11 cellular contexts compared by ENCODE assay signal in the genomic region with DNA sequence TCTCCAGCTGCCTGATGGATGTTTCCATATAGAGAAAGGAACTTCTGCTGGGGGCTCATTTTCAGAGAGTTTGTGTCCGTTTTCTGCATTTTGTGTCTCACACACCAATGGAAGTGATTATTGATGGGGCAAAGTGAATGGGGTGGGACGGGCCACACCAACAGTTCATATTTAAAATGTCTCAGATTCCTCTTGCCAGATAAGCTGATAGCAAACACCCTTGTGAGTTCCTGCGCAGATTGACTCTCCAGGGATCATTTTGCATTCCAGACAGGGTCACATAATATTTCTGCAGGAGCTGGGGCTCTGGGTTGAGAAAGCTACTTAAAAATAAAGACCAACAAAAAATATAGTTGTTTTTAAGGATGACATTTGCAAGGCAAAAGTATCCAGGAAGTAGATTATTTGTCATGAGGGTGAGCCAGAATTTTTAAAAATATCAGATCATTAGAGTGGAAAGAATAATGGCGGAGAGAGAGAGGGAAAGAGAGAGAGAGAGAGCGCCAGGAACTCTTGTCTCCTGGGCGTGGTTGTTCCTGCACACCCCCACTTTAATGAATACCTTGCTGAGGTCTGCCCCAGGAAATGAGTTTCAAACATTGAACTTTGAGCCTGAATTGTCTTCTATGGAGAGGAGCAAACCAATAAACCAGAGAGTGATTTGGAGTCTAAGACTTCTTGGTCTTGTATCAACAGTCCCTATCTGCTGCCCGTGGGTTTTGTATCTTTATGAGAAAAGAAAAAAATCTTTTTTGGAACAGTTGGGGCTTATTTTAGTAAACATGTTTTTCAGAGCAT. TPM values are rescaled to one million over a fixed set of nuclear protein-coding genes. Genes with fewer than 3 reads are reported as not detected.
A peak's percentile ranks its signal among the peaks of the same experiment; 100 is the strongest.
DNase-seq lines count a peak whose midpoint lies in the region; ATAC-seq, FAIRE-seq and TF ChIP-seq lines count a peak whose summit lies in the region.
"Had no signal": no experiment of that assay in that cellular context is flagged by ENCODE, and none has a peak within 500 bp of the region (broad histone marks: within the 10 kb centered on the region; RNA-seq: fewer than 3 reads in every experiment).

No MANE protein-coding gene starts in this region.

- intact Hi-C loops in IMR-90 (cut with micrococcal nuclease) (no loop called here), right cardiac atrium (cut with DNase I) (no loop called here)

- peaks cover 41% of the 10 kb centered on the region for H3K4me1 ChIP-seq in IMR-90 (ENCODE audit: control insufficient read depth, insufficient read depth, low read length)
- peaks cover 35% of the 10 kb centered on the region for H3K4me1 ChIP-seq in right cardiac atrium (ENCODE audit: control insufficient read depth, insufficient read depth, low read length)

- no peak overlapping the region for H3K9ac ChIP-seq in IMR-90 (ENCODE audit: low read depth, low read length)
- H3K9ac ChIP-seq: KMS-11 had no signal

- POLR2A ChIA-PET in IMR-90 (lab: Charles Lee; ENCODE audit: unreplicated experiment): interaction anchor here (0.7 kb wide), 1 partner anchor 17 kb away, joined by 5 read pairs; no protein-coding TSS in a partner anchor

- peak overlapping the region; percentile 23; the same call in 1 of the 2 replicates for H3K27ac ChIP-seq in IMR-90 (ENCODE audit: insufficient read depth, low read length)
- peak overlapping the region; percentile 75 for H3K27ac ChIP-seq in right cardiac atrium (ENCODE audit: low read length)
- H3K27ac ChIP-seq in caudate nucleus (ENCODE audit: low read depth, low read length): no peak overlapping the region
- H3K27ac ChIP-seq: KMS-11 had no signal

- H2AFZ ChIP-seq in IMR-90 (replicated peaks; ENCODE audit: low read length, poor library complexity): no peak overlapping the region

- DNase-seq in IMR-90 (no peak), right cardiac atrium (no peak), retina (no peak), NCI-H1436 (lab: John Stamatoyannopoulos, UW) (no peak), caudate nucleus (lab: John Stamatoyannopoulos, UW) (no peak), GM12891 (ENCODE audit: insufficient read length, low spot score) (no peak)
- no peak for DNase-seq in stimulated activated effector memory CD8-positive, alpha-beta T cell treated with anti-CD3 and anti-CD28 coated beads, Interleukin-12 subunit alpha, Interleukin-12 subunit beta, amount 100 ng/mL, for 72 hours (ENCODE audit: low spot score in 2 of 2)

- H4K8ac ChIP-seq in IMR-90 (ENCODE audit: low read depth in 2 of 2, low read length in 2 of 2): no peak overlapping the region; a peak in 1 of 4 replicates

- no peak for TF ChIP-seq RAD21 in IMR-90 (IDR thresholded peaks at IDR 0.05; ENCODE audit: low read length)

- peaks cover 16% of the 10 kb centered on the region for H3K36me3 ChIP-seq in IMR-90 (ENCODE audit: control insufficient read depth, insufficient read depth, low read length)

- peak overlapping the region; percentile 28 for H3K4me3 Mint-ChIP-seq in activated naive CD8-positive, alpha-beta T cell
- no peak overlapping the region for H3K4me3 Mint-ChIP-seq in stimulated activated effector memory CD8-positive, alpha-beta T cell treated with anti-CD3 and anti-CD28 coated beads, Interleukin-12 subunit alpha, Interleukin-12 subunit beta, amount 100 ng/mL, for 72 hours
- H3K4me3 Mint-ChIP-seq: memory B cell had no signal

- BruUV-seq in IMR-90 (replicated peaks; lab: Mats Ljungman, UMichigan): no TSS peak

- H3K4me3 ChIP-seq in IMR-90 (ENCODE audit: insufficient read depth, low read depth, low read length): no peak overlapping the region
- H3K4me3 ChIP-seq in right cardiac atrium (ENCODE audit: low read length): no peak overlapping the region

- H4K5ac ChIP-seq in IMR-90 (ENCODE audit: low read depth, low read length): no peak overlapping the region

- H4K20me1 ChIP-seq in IMR-90 (ENCODE audit: insufficient read depth, low read length): peaks cover 57% of the 10 kb centered on the region

- no peak overlapping the region for H3K23ac ChIP-seq in IMR-90 (ENCODE audit: low read depth, low read length)

- dilution Hi-C loops in IMR-90 (cut with HindIII; ENCODE audit: low sequenced_read_pairs, unreplicated experiment): no loop called here

- CTCF ChIA-PET in IMR-90 (lab: Yijun Ruan, JAX): interaction anchor here (0.8 kb wide), 1 partner anchor 17 kb away, joined by 6 read pairs; no protein-coding TSS in a partner anchor

- in situ Hi-C loops in IMR-90 (cut with MboI; ENCODE audit: low sequenced_read_pairs): no loop called here

- H3K27ac Mint-ChIP-seq in activated naive CD8-positive, alpha-beta T cell: peak overlapping the region; percentile 34
- peak overlapping the region; percentile 69 for H3K27ac Mint-ChIP-seq in stimulated activated effector memory CD8-positive, alpha-beta T cell treated with anti-CD3 and anti-CD28 coated beads, Interleukin-12 subunit alpha, Interleukin-12 subunit beta, amount 100 ng/mL, for 72 hours
- H3K27ac Mint-ChIP-seq: memory B cell had no signal

- no peaks in the 10 kb centered on the region for H3K9me3 Mint-ChIP-seq in activated naive CD8-positive, alpha-beta T cell (ENCODE audit: low read depth)
- no peaks in the 10 kb centered on the region for H3K9me3 Mint-ChIP-seq in stimulated activated effector memory CD8-positive, alpha-beta T cell treated with anti-CD3 and anti-CD28 coated beads, Interleukin-12 subunit alpha, Interleukin-12 subunit beta, amount 100 ng/mL, for 72 hours
- H3K9me3 Mint-ChIP-seq: memory B cell had no signal

- TF ChIP-seq CTCF in IMR-90 (conservative IDR thresholded peaks at IDR 0.05; ENCODE audit: low read depth, low read length): no peak

- no peak overlapping the region for H2BK5ac ChIP-seq in IMR-90 (ENCODE audit: low read depth, low read length, poor library complexity, severe bottlenecking)

- no peak overlapping the region; the same call in 1 of the 2 replicates for H2BK120ac ChIP-seq in IMR-90 (ENCODE audit: low read depth, low read length)

- FAIRE-seq in GM12891 (lab: Jason Lieb, UNC): no peak
- FAIRE-seq: H1 had no signal

- H2AK9ac ChIP-seq in IMR-90 (replicated peaks; ENCODE audit: low read depth, low read length, poor library complexity): no peak overlapping the region

- no peak overlapping the region for H4K91ac ChIP-seq in IMR-90 (ENCODE audit: insufficient read depth, low read depth, low read length)

- no peak overlapping the region for H3K4me2 ChIP-seq in IMR-90 (ENCODE audit: low read depth, low read length)
- H3K4me2 ChIP-seq: KMS-11 had no signal

- no peaks in the 10 kb centered on the region for H3K27me3 ChIP-seq in IMR-90 (ENCODE audit: control insufficient read depth, insufficient read depth, low read length)
- H3K27me3 ChIP-seq in right cardiac atrium (ENCODE audit: control insufficient read depth, insufficient read depth): no peaks in the 10 kb centered on the region

- no peak overlapping the region; the same call in 1 of the 2 replicates for H3K4ac ChIP-seq in IMR-90 (ENCODE audit: low read depth, low read length)

- H2BK15ac ChIP-seq in IMR-90 (ENCODE audit: low read depth, low read length): no peak overlapping the region

- TF ChIP-seq POLR2A in IMR-90 (IDR thresholded peaks at IDR 0.05; ENCODE audit: low read depth, low read length) (no peak), GM12891 (IDR thresholded peaks at IDR 0.05; ENCODE audit: low read depth, low read length) (no peak)

- no peak overlapping the region for H3K18ac ChIP-seq in IMR-90 (ENCODE audit: low read depth, low read length)

- 0 out of 2 replicates have a peak overlapping the region, but pooled peaks have one; percentile 17 for H3K14ac ChIP-seq in IMR-90 (replicated peaks; ENCODE audit: low read depth, low read length)

- H3K56ac ChIP-seq in IMR-90 (ENCODE audit: extremely low read depth, insufficient read depth, low read length): no peak overlapping the region

- peaks cover 39% of the 10 kb centered on the region for H3K4me1 Mint-ChIP-seq in activated naive CD8-positive, alpha-beta T cell (ENCODE audit: low read depth)
- H3K4me1 Mint-ChIP-seq in stimulated activated effector memory CD8-positive, alpha-beta T cell treated with anti-CD3 and anti-CD28 coated beads, Interleukin-12 subunit alpha, Interleukin-12 subunit beta, amount 100 ng/mL, for 72 hours: peaks cover 62% of the 10 kb centered on the region
- H3K4me1 Mint-ChIP-seq: memory B cell had no signal

- H2BK20ac ChIP-seq in IMR-90 (ENCODE audit: low read depth, low read length): no peak overlapping the region

- H2AK5ac ChIP-seq in IMR-90 (ENCODE audit: low read depth, low read length): no peak overlapping the region

- peaks cover 53 to 85% of the 10 kb centered on the region in 2 experiments for H3K79me1 ChIP-seq in IMR-90 (ENCODE audit: low read depth in 1 of 2, low read length in 2 of 2)

- no peaks in the 10 kb centered on the region for H3K36me3 Mint-ChIP-seq in activated naive CD8-positive, alpha-beta T cell
- H3K36me3 Mint-ChIP-seq in stimulated activated effector memory CD8-positive, alpha-beta T cell treated with anti-CD3 and anti-CD28 coated beads, Interleukin-12 subunit alpha, Interleukin-12 subunit beta, amount 100 ng/mL, for 72 hours: peaks cover 18% of the 10 kb centered on the region
- H3K36me3 Mint-ChIP-seq: memory B cell had no signal

- H3K9me3 ChIP-seq in IMR-90 (ENCODE audit: control insufficient read depth, insufficient read depth, low read length) (no peaks in the 10 kb centered on the region), right cardiac atrium (ENCODE audit: control insufficient read depth, low read length) (no peaks in the 10 kb centered on the region)

- no CpG with 5 or more reads among the region's 7 CpGs for WGBS in IMR-90 (ENCODE audit: extremely low coverage in 2 of 2, insufficient read length in 1 of 2), 2 experiments
- WGBS in right cardiac atrium: 44% methylated on average over 7 of the region's 7 CpGs

- peaks cover 60% of the 10 kb centered on the region for H3K9me1 ChIP-seq in IMR-90 (ENCODE audit: insufficient read depth, low read length)

- H3K27me3 Mint-ChIP-seq in activated naive CD8-positive, alpha-beta T cell: no peaks in the 10 kb centered on the region

- ATAC-seq in IMR-90 (ENCODE audit: low read depth) (no peak), right cardiac atrium (no peak)
- ATAC-seq in stimulated activated effector memory CD8-positive, alpha-beta T cell treated with anti-CD3 and anti-CD28 coated beads, Interleukin-12 subunit alpha, Interleukin-12 subunit beta, amount 100 ng/mL, for 72 hours: no peak

TF ChIP-seq in GM12891, 5 proteins besides CTCF, POLR2A, EP300 and RAD21:
- TF ChIP-seq PAX5 (IDR thresholded peaks at IDR 0.05; ENCODE audit: insufficient read depth, low read length, severe bottlenecking) (no peak), POLR2AphosphoS5 (IDR thresholded peaks at IDR 0.05; ENCODE audit: low read depth, low read length) (no peak), POU2F2 (IDR thresholded peaks at IDR 0.05; ENCODE audit: low read depth, low read length) (no peak), TAF1 (IDR thresholded peaks at IDR 0.05; ENCODE audit: low read depth, low read length) (no peak), SPI1 (IDR thresholded peaks at IDR 0.05; ENCODE audit: low read depth, low read length) (no peak)
TF ChIP-seq in GM12891: peak in this region for 0.

RNA-seq across cellular contexts. Expression of gene MICAL2, which starts 33.3 kb away (rescaled TPM):
- total RNA-seq in IMR-90 (2012; rRNA removed) (285 and 336 TPM in 2 replicates), right cardiac atrium (100 to 1,000 TPM in 1 of 4 donors, 10 to 100 TPM in 3; 92.1 to 115 (median 95.1) TPM)
- polyA plus RNA-seq in IMR-90 (2012; rRNA removed) (141 and 170 TPM in 2 replicates), right cardiac atrium (62.9 TPM)
- polyA plus RNA-seq in IMR-90 (2012; cell fraction: cytosol; rRNA removed): 63.9 and 84.9 TPM in 2 replicates
- polyA plus RNA-seq in IMR-90 (2012; cell fraction: nucleus; rRNA removed; ENCODE audit: low replicate concordance): 109 and 162 TPM in 2 replicates
- 3.4 TPM for polyA plus RNA-seq in GM12891 (2012; ENCODE audit: low read depth, missing spikeins)
